ENCODE assay signal across 15 cellular contexts in the genomic region with DNA sequence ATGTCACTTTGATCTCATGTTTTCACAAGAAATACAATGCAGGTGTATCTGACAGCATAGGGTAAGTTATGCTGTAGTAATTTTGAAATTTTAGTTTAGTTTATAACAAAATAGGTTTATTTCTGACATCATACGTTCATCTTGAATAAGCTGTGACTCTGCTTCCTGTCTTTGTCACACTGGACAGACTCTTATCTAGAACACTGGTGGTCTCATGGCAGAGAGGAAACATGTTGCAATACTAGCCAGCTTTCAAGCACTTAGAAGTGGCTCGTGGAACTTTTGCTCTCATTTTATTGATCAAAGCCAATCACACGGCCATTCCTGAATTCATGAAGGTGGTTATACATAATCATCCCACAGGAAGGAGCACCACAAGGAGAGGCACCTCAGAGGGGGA. TPM values are rescaled to one million over a fixed set of nuclear protein-coding genes. Genes with fewer than 3 reads are reported as not detected.
DNase-seq lines count a peak whose midpoint lies in the region; FAIRE-seq and TF ChIP-seq lines count a peak whose summit lies in the region.
"Had no signal": no experiment of that assay in that cellular context is flagged by ENCODE, and none has a peak within 500 bp of the region (broad histone marks: within the 10 kb centered on the region; RNA-seq: fewer than 3 reads in every experiment).

No MANE protein-coding gene starts in this region.

- H3K4me1 ChIP-seq in Loucy (ENCODE audit: insufficient read depth, low read length, poor library complexity, severe bottlenecking) (peaks cover 8% of the 10 kb centered on the region), uterus (no peaks in the 10 kb centered on the region)

- no peaks in the 10 kb centered on the region for H3K9me2 ChIP-seq in Loucy (replicated peaks; ENCODE audit: low read depth, low read length)

- intact Hi-C loops in posterior cingulate gyrus (cut with DNase I) = loop anchor here (1.0 kb wide), 1 partner anchor 67 kb away; no protein-coding TSS in a partner anchor
- intact Hi-C loops in uterus (cut with DNase I; ENCODE audit: low total_unique reads) = no loop called here

- no peak overlapping the region for H3K27ac ChIP-seq in uterus
- H3K27ac ChIP-seq: C4-2B, PC-9, RWPE1 had no signal

- TF ChIP-seq CTCF in Loucy (conservative IDR thresholded peaks at IDR 0.05; ENCODE audit: low read length) = no peak
- TF ChIP-seq CTCF in progenitor cell of endocrine pancreas (IDR thresholded peaks at IDR 0.05; ENCODE audit: unreplicated experiment) = no peak
- TF ChIP-seq CTCF in uterus (IDR thresholded peaks at IDR 0.05) = no peak

- no peak overlapping the region for H3K4me2 ChIP-seq in Loucy (ENCODE audit: low read depth, low read length, poor library complexity, severe bottlenecking)
- H3K4me2 ChIP-seq: PC-9 had no signal

- H3K27me3 ChIP-seq in Loucy (ENCODE audit: insufficient read depth, low read length, poor library complexity, severe bottlenecking) (no peaks in the 10 kb centered on the region), uterus (no peaks in the 10 kb centered on the region)

- H3K4me3 ChIP-seq in Loucy (ENCODE audit: low read length, poor library complexity, severe bottlenecking) = no peak overlapping the region
- no peak overlapping the region for H3K4me3 ChIP-seq in uterus
- H3K4me3 ChIP-seq: PC-9 had no signal

- peaks cover 3% of the 10 kb centered on the region for H3K4me1 Mint-ChIP-seq in progenitor cell of endocrine pancreas (ENCODE audit: low read depth)

- H3K9me3 Mint-ChIP-seq in progenitor cell of endocrine pancreas (ENCODE audit: low read depth) = peaks cover 4% of the 10 kb centered on the region

- H2AFZ ChIP-seq in Loucy (ENCODE audit: low read length) = peak overlapping the region; percentile 75; the same call in 1 of the 2 replicates
- H2AFZ ChIP-seq: PC-9 had no signal

- DNase-seq in dermis blood vessel endothelial cell (peak; percentile 67), progenitor cell of endocrine pancreas (ENCODE audit: low spot score, unreplicated experiment) (no peak), posterior cingulate gyrus (no peak), uterus (no peak), AG20443 (ENCODE audit: low spot score) (no peak)
- DNase-seq: DMS79, KG1, NCI-H1048, NCI-H1436 had no signal

- no peaks in the 10 kb centered on the region for H4K20me1 ChIP-seq in Loucy (ENCODE audit: insufficient read depth, low read length, poor library complexity, severe bottlenecking)

- no peaks in the 10 kb centered on the region for H3K79me2 ChIP-seq in Loucy (ENCODE audit: insufficient read depth, low read length)

- H3K27me3 Mint-ChIP-seq in progenitor cell of endocrine pancreas = no peaks in the 10 kb centered on the region

- peaks cover 9% of the 10 kb centered on the region for H3K36me3 Mint-ChIP-seq in progenitor cell of endocrine pancreas (ENCODE audit: insufficient read depth)

- H3F3A ChIP-seq in Loucy (ENCODE audit: low read depth) = no peaks in the 10 kb centered on the region

- no peak for TF ChIP-seq POLR2A in uterus (IDR thresholded peaks at IDR 0.05)

- no peak overlapping the region for H3K9ac ChIP-seq in Loucy (ENCODE audit: low read depth, low read length, poor library complexity, severe bottlenecking)

- H3K9me3 ChIP-seq in Loucy (ENCODE audit: insufficient read depth, low read depth, low read length) (no peaks in the 10 kb centered on the region), uterus (no peaks in the 10 kb centered on the region)

- H3K27ac Mint-ChIP-seq in progenitor cell of endocrine pancreas = peak overlapping the region; percentile 41

- H3K4me3 Mint-ChIP-seq in progenitor cell of endocrine pancreas (ENCODE audit: low read depth) = no peak overlapping the region

- H3K36me3 ChIP-seq in Loucy (ENCODE audit: insufficient read depth, low read length) (no peaks in the 10 kb centered on the region), uterus (no peaks in the 10 kb centered on the region)

- FAIRE-seq in islet of Langerhans (lab: Jason Lieb, UNC) = peak; percentile 21
- FAIRE-seq: D721Med had no signal

RNA-seq across cellular contexts. Expression of a gene that starts 46.6 kb away (rescaled TPM):
- total RNA-seq in dermis blood vessel endothelial cell (0.37 TPM in 1 of 2 replicates, not detected in the other), progenitor cell of endocrine pancreas (0.58 and 1.0 TPM in 2 replicates), uterus (under 1 TPM in 1 of 4 donors, not detected in 3; 0.28 TPM)
